ENCODE assay signal across 8 cellular contexts in the genomic region with DNA sequence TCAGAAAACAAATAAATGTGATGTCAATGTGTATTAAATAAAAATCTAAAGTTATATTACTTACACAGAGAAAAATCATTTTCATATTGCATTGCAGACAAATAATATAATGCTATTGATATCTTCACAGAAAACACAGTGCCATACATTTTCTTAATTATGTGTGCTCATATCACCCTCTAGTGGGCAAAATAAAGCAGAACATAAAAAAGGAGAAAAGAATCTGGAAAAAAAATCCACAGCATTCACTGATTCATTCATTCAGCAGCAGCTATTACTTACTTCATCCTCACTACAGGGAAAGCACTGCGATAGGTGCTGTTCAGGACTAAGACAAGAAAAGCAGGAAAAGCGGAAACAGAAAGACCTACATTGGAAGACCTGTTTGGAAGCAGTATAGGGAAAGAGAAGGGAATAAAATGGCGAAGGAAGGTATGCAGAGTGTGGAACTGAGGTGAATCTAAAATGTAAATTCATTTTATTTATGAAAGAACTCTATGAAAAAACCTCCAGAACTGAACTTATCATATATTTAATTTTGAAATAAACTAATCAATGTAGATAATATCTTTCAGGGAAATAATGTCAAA.
DNase-seq lines count a peak whose midpoint lies in the region; ATAC-seq, FAIRE-seq and TF ChIP-seq lines count a peak whose summit lies in the region.

No MANE protein-coding gene starts in this region.

- no peak overlapping the region for H3K14ac ChIP-seq in H1 (ENCODE audit: insufficient read length)

- no peak overlapping the region for H4K5ac ChIP-seq in H1 (ENCODE audit: insufficient read length, low read depth, low read length)

- FAIRE-seq in H1 (lab: Jason Lieb, UNC): peak; percentile 52

- DNase-seq in A673 (ENCODE audit: low spot score): peak; percentile 52
- DNase-seq in GM12864 (ENCODE audit: low read depth): no peak
- DNase-seq in NT2/D1 (ENCODE audit: low read depth, low spot score): peak; percentile 38
- DNase-seq in H1 (ENCODE audit: low read depth in 1 of 2, low spot score in 2 of 2): no peak
- no peak for DNase-seq in osteocyte (ENCODE audit: extremely low spot score, unreplicated experiment)
- DNase-seq in cerebellar nuclear complex (lab: John Stamatoyannopoulos, UW): no peak
- no peak for DNase-seq in gastrocnemius medialis

- no peak overlapping the region for H4K8ac ChIP-seq in H1 (ENCODE audit: extremely low read depth, insufficient read depth, low read length)

- H3K18ac ChIP-seq in H1 (ENCODE audit: extremely low read depth, low read length): no peak overlapping the region

- H2BK120ac ChIP-seq in H1 (replicated peaks; ENCODE audit: low read depth, low read length): no peak overlapping the region

- no peaks in the 10 kb centered on the region for H3K79me2 ChIP-seq in H1 (ENCODE audit: control insufficient read depth in 1 of 2, insufficient read depth in 2 of 2, low read length in 2 of 2)

- in situ Hi-C loops in gastrocnemius medialis (cut with MboI; ENCODE audit: low sequenced_read_pairs in 4 of 4): no loop called here

- no peaks in the 10 kb centered on the region for H3K79me1 ChIP-seq in H1 (ENCODE audit: low read depth, low read length)

- POLR2A ChIA-PET in A673 (lab: Charles Lee; ENCODE audit: low non-redundant PET): no interaction called here
- POLR2A ChIA-PET in H1 (lab: Charles Lee; ENCODE audit: partially characterized antibody): no interaction called here

- H3K4ac ChIP-seq in H1 (replicated peaks; ENCODE audit: insufficient read length, low read depth, low read length): no peak overlapping the region

- H3K27ac ChIP-seq in A673 (ENCODE audit: low read depth, low read length, poor library complexity, severe bottlenecking): no peak overlapping the region
- no peak overlapping the region for H3K27ac ChIP-seq in H1 (ENCODE audit: low read depth, low read length)
- no peak overlapping the region for H3K27ac ChIP-seq in gastrocnemius medialis

- H3K9ac ChIP-seq in NT2/D1 (ENCODE audit: insufficient read length, low read depth): no peak overlapping the region
- H3K9ac ChIP-seq in H1 (replicated peaks in 1 of 4; ENCODE audit: extremely low read depth in 1 of 4, low read depth in 3 of 4, low read length in 3 of 4): no peak overlapping the region

- H3K56ac ChIP-seq in H1 (replicated peaks; ENCODE audit: insufficient read length, low read depth, low read length): no peak overlapping the region

- no peak overlapping the region for H2BK15ac ChIP-seq in H1 (ENCODE audit: low read length)

- peak; percentile 43 to 59 for TF ChIP-seq RAD21 in H1 (IDR thresholded peaks at IDR 0.05 in 1 of 2, conservative IDR thresholded peaks at IDR 0.05 in 1 of 2; ENCODE audit: low read depth in 2 of 2, low read length in 2 of 2)

- ATAC-seq in HG03159 (IDR thresholded peaks at IDR 0.05; ENCODE audit: unreplicated experiment) (peak; percentile 76), gastrocnemius medialis (no peak)

- H3K4me1 ChIP-seq in A673 (ENCODE audit: insufficient read depth, low read length, poor library complexity, severe bottlenecking): no peaks in the 10 kb centered on the region
- no peaks in the 10 kb centered on the region for H3K4me1 ChIP-seq in NT2/D1 (ENCODE audit: insufficient read depth, insufficient read length)
- no peaks in the 10 kb centered on the region for H3K4me1 ChIP-seq in H1 (replicated peaks in 1 of 4; ENCODE audit: control insufficient read depth in 3 of 4, insufficient read depth in 4 of 4, low read length in 3 of 4)
- H3K4me1 ChIP-seq in gastrocnemius medialis: no peaks in the 10 kb centered on the region

- intact Hi-C loops in A673 (cut with micrococcal nuclease; ENCODE audit: unreplicated experiment): loop anchor here (5.0 kb wide), 1 partner anchor 704 kb away; no protein-coding TSS in a partner anchor
- intact Hi-C loops in gastrocnemius medialis (cut with DNase I; ENCODE audit: low total_unique reads): no loop called here

- no peak overlapping the region for H2BK5ac ChIP-seq in H1 (ENCODE audit: low read depth, low read length)

- CTCF ChIA-PET in A673 (lab: Charles Lee) (no interaction called here), H1 (lab: Charles Lee; ENCODE audit: partially characterized antibody) (interaction anchor here (1.5 to 1.8 kb wide), 4 partner anchors 38 to 581 kb away, joined by 3 to 6 read pairs (median 4); no protein-coding TSS in a partner anchor)

- H3K4me3 ChIP-seq in A673 (ENCODE audit: low read depth, low read length, poor library complexity, severe bottlenecking): no peak overlapping the region
- H3K4me3 ChIP-seq in GM12864 (ENCODE audit: low read depth, low read length): no peak overlapping the region
- H3K4me3 ChIP-seq in NT2/D1 (ENCODE audit: insufficient read length, low read depth): no peak overlapping the region
- no peak overlapping the region for H3K4me3 ChIP-seq in H1 (ENCODE audit: extremely low read depth in 1 of 4, insufficient read depth in 2 of 4, low read depth in 3 of 4, low read length in 4 of 4)
- H3K4me3 ChIP-seq in gastrocnemius medialis: no peak overlapping the region

- no peak overlapping the region for H3K27ac Mint-ChIP-seq in osteocyte (ENCODE audit: unreplicated experiment)

- no peaks in the 10 kb centered on the region for H3K9me3 Mint-ChIP-seq in osteocyte (ENCODE audit: unreplicated experiment)

- peaks cover 2% of the 10 kb centered on the region for H3K4me1 Mint-ChIP-seq in osteocyte (ENCODE audit: unreplicated experiment)

- H3K4me3 Mint-ChIP-seq in osteocyte (ENCODE audit: unreplicated experiment): no peak overlapping the region

- no peaks in the 10 kb centered on the region for H3K23me2 ChIP-seq in H1 (ENCODE audit: low read depth, low read length)

- TF ChIP-seq CTCF in A673 (conservative IDR thresholded peaks at IDR 0.05; ENCODE audit: low read depth, low read length) (peak; percentile 76), GM12864 (IDR thresholded peaks at IDR 0.05; ENCODE audit: low read depth, low read length, missing control alignments) (peak; percentile 44), H1 (IDR thresholded peaks at IDR 0.05; ENCODE audit: control extremely low read depth in 1 of 3, insufficient read depth in 1 of 3, low read depth in 1 of 3, low read length in 3 of 3) (peak in 2 of 3 experiments; percentile 13 to 24; a peak in 2 of 4 replicates), osteocyte (IDR thresholded peaks at IDR 0.05) (peak; percentile 69), gastrocnemius medialis (IDR thresholded peaks at IDR 0.05 in 4 of 5, conservative IDR thresholded peaks at IDR 0.05 in 1 of 5) (peak in 2 of 5 experiments; percentile 35 to 56)

- H3K36me3 ChIP-seq in A673 (ENCODE audit: insufficient read depth, low read length, poor library complexity, severe bottlenecking) (no peaks in the 10 kb centered on the region), NT2/D1 (ENCODE audit: insufficient read depth, insufficient read length, low read length) (no peaks in the 10 kb centered on the region), H1 (ENCODE audit: control insufficient read depth in 2 of 4, insufficient read depth in 4 of 4, low read length in 3 of 4) (no peaks in the 10 kb centered on the region), gastrocnemius medialis (peaks cover 0 to under 1% of the 10 kb centered on the region in 2 donors)

- TF ChIP-seq POLR2A in H1 (IDR thresholded peaks at IDR 0.05; ENCODE audit: control extremely low read depth in 1 of 2, low read depth in 2 of 2, low read length in 2 of 2) (no peak), gastrocnemius medialis (IDR thresholded peaks at IDR 0.05) (no peak)

- H3K4me2 ChIP-seq in H1 (ENCODE audit: insufficient read depth in 1 of 2, low read depth in 2 of 2, low read length in 2 of 2): no peak overlapping the region

- no peaks in the 10 kb centered on the region for H4K20me1 ChIP-seq in H1 (replicated peaks in 1 of 2; ENCODE audit: control insufficient read depth in 1 of 2, insufficient read depth in 2 of 2, low read length in 2 of 2)

- no peak overlapping the region for H2AK5ac ChIP-seq in H1 (ENCODE audit: low read depth, low read length)

- H3K9me3 ChIP-seq in A673 (ENCODE audit: low read depth, low read length, poor library complexity, severe bottlenecking) (no peaks in the 10 kb centered on the region), NT2/D1 (ENCODE audit: insufficient read depth, low read length) (no peaks in the 10 kb centered on the region), H1 (ENCODE audit: insufficient read depth in 2 of 2, low read depth in 1 of 2, low read length in 1 of 2) (no peaks in the 10 kb centered on the region), gastrocnemius medialis (no peaks in the 10 kb centered on the region)

- H4K91ac ChIP-seq in H1 (replicated peaks; ENCODE audit: insufficient read length, low read length): no peak overlapping the region

- no peak overlapping the region for H2BK20ac ChIP-seq in H1 (ENCODE audit: low read length)

- peaks cover 3% of the 10 kb centered on the region for H3K36me3 Mint-ChIP-seq in osteocyte (ENCODE audit: unreplicated experiment)

- H3K27me3 Mint-ChIP-seq in osteocyte (ENCODE audit: unreplicated experiment): no peaks in the 10 kb centered on the region

- H2AFZ ChIP-seq in H1 (ENCODE audit: low read length): no peak overlapping the region

- H2BK12ac ChIP-seq in H1 (ENCODE audit: low read depth, low read length): no peak overlapping the region

- H3K27me3 ChIP-seq in A673 (replicated peaks; ENCODE audit: insufficient read depth, low read depth, low read length, poor library complexity): no peaks in the 10 kb centered on the region
- no peaks in the 10 kb centered on the region for H3K27me3 ChIP-seq in NT2/D1 (ENCODE audit: insufficient read depth, insufficient read length)
- H3K27me3 ChIP-seq in H1 (replicated peaks in 1 of 4; ENCODE audit: control insufficient read depth in 3 of 4, extremely low read depth in 1 of 4, insufficient read depth in 3 of 4, low read length in 3 of 4): no peaks in the 10 kb centered on the region
- H3K27me3 ChIP-seq in gastrocnemius medialis: no peaks in the 10 kb centered on the region

- no peak overlapping the region for H3K23ac ChIP-seq in H1 (ENCODE audit: insufficient read length)

- no TSS peak for BruUV-seq in A673 (replicated peaks; lab: Mats Ljungman, UMichigan)

- TF ChIP-seq EP300 in H1 (IDR thresholded peaks at IDR 0.05; ENCODE audit: borderline replicate concordance in 1 of 2, low read depth in 2 of 2, low read length in 2 of 2): no peak

- 77% methylated on average over 3 of the region's 3 CpGs; no CpG with 5 or more reads in 1 of the 2 experiments for WGBS in H1 (ENCODE audit: extremely low coverage in 1 of 2, insufficient coverage in 1 of 2, insufficient read length in 1 of 2, insufficient replicate concordance in 2 of 2, low coverage in 1 of 2, low lambda C conversion rate in 2 of 2, missing lambda C conversion rate in 1 of 2), 2 experiments

TF ChIP-seq in H1, 55 proteins besides CTCF, POLR2A, EP300 and RAD21 (continues in another document):
- TF ChIP-seq MAFK (IDR thresholded peaks at IDR 0.05; ENCODE audit: low read depth, low read length) (no peak), RNF2 (IDR thresholded peaks at IDR 0.05; ENCODE audit: borderline replicate concordance, low read depth, low read length, missing control alignments, poor library complexity, severe bottlenecking) (no peak), SP2 (IDR thresholded peaks at IDR 0.05; ENCODE audit: low read length) (no peak), CHD2 (IDR thresholded peaks at IDR 0.05; ENCODE audit: low read length) (no peak)

Comparison
In these comparisons a context has a peak if more than half of its experiments do, and no peak if none do; other contexts are left out.
1. DNase-seq: peak in A673 (single experiment) and NT2/D1 (single experiment); none in GM12864 (single experiment), H1 (0 of 2), osteocyte (single experiment), cerebellar nuclear complex (0 of 2) and gastrocnemius medialis (0 of 2).